8 cellular contexts compared by ENCODE assay signal in genomic region chr17:36602924-36603384, GRCh38. TPM values are rescaled to one million over a fixed set of nuclear protein-coding genes. Genes with fewer than 3 reads are reported as not detected.
DNase-seq lines count a peak whose midpoint lies in the region; ATAC-seq, FAIRE-seq and TF ChIP-seq lines count a peak whose summit lies in the region.

No MANE protein-coding gene starts in this region.

- CTCF ChIA-PET in AG04449 (lab: Yijun Ruan, JAX) = interaction anchor here (0.7 to 7.0 kb wide), 52 partner anchors 10 to 1241 kb away, joined by 3 to 82 read pairs (median 4); partner anchors contain the start of gene DHRS11

- peaks cover 23% of the 10 kb centered on the region for H3K36me3 Mint-ChIP-seq in activated CD4-positive, alpha-beta T cell treated with anti-CD3 and anti-CD28 coated beads, Interleukin-2, amount 10 ng/mL, durations not matched to agents 24 days and 14 days (ENCODE audit: low read depth)

- peak overlapping the region; percentile 97 for H3K4me3 ChIP-seq in AG04449 (ENCODE audit: low read depth, low read length)

- no peaks in the 10 kb centered on the region for H3K27me3 Mint-ChIP-seq in activated CD4-positive, alpha-beta T cell treated with anti-CD3 and anti-CD28 coated beads, Interleukin-2, amount 10 ng/mL, durations not matched to agents 24 days and 14 days

- FAIRE-seq in GM19239 (lab: Jason Lieb, UNC) = no peak

- peak overlapping the region; percentile 83 for H3K27ac Mint-ChIP-seq in activated CD4-positive, alpha-beta T cell treated with anti-CD3 and anti-CD28 coated beads, Interleukin-2, amount 10 ng/mL, durations not matched to agents 24 days and 14 days

- intact Hi-C loops in activated CD4-positive, alpha-beta T cell treated with anti-CD3 and anti-CD28 coated beads, Interleukin-2, amount 10 ng/mL, durations not matched to agents 24 days and 14 days (cut with micrococcal nuclease) = loop anchor here (10.0 kb wide), 1 partner anchor 762 kb away; no protein-coding TSS in a partner anchor

- H3K9me3 Mint-ChIP-seq in activated CD4-positive, alpha-beta T cell treated with anti-CD3 and anti-CD28 coated beads, Interleukin-2, amount 10 ng/mL, durations not matched to agents 24 days and 14 days = no peaks in the 10 kb centered on the region

- POLR2A ChIA-PET in AG04449 (lab: Yijun Ruan, JAX) = interaction anchor here (0.7 to 3.0 kb wide), 3 partner anchors 11 to 59 kb away, joined by 3 to 23 read pairs (median 3); partner anchors contain the start of gene DHRS11

- H3K4me1 Mint-ChIP-seq in activated CD4-positive, alpha-beta T cell treated with anti-CD3 and anti-CD28 coated beads, Interleukin-2, amount 10 ng/mL, durations not matched to agents 24 days and 14 days = peaks cover 33% of the 10 kb centered on the region

- no peak for ATAC-seq in GM19455 (IDR thresholded peaks at IDR 0.05; ENCODE audit: unreplicated experiment)

- H3K4me3 Mint-ChIP-seq in activated CD4-positive, alpha-beta T cell treated with anti-CD3 and anti-CD28 coated beads, Interleukin-2, amount 10 ng/mL, durations not matched to agents 24 days and 14 days = peak overlapping the region; percentile 94

- no peak for DNase-seq in AG04449 (ENCODE audit: low read depth, low spot score)
- DNase-seq in GM19239 (ENCODE audit: insufficient read length, low spot score) = peak; percentile 67
- peak; percentile 70 for DNase-seq in NCI-H460 (ENCODE audit: extremely low read depth, low read depth)
- DNase-seq in activated CD4-positive, alpha-beta T cell treated with anti-CD3 and anti-CD28 coated beads, Interleukin-2, amount 10 ng/mL, durations not matched to agents 24 days and 14 days = peak; percentile 89
- DNase-seq in dermis blood vessel endothelial cell = peak; percentile 79
- peak; percentile 73 to 77 for DNase-seq in lung microvascular endothelial cell (ENCODE audit: low read depth in 2 of 2)
- DNase-seq in stimulated activated CD4-positive, alpha-beta T cell treated with anti-CD3 and anti-CD28 coated beads, TNF-alpha, amount 100 ng/mL, for 4 hours (ENCODE audit: low read depth in 3 of 3) = peak; percentile 32 to 56 (median 53)

- peak; percentile 73 for TF ChIP-seq CTCF in AG04449 (IDR thresholded peaks at IDR 0.05; ENCODE audit: insufficient read depth, low read length, missing control alignments)

RNA-seq across cellular contexts. Expression of gene MRM1, which starts 1.6 kb away (rescaled TPM):
- total RNA-seq in NCI-H460 (2014; rRNA removed; shearing (Covaris generic)) = 8.2 and 9.1 TPM in 2 replicates
- 44.7 and 47.6 TPM in 2 replicates for polyA plus RNA-seq in NCI-H460 (2014; cell fraction: nucleus; rRNA removed)
- 25.1 and 26.8 TPM in 2 replicates for total RNA-seq in activated CD4-positive, alpha-beta T cell treated with anti-CD3 and anti-CD28 coated beads, Interleukin-2, amount 10 ng/mL, durations not matched to agents 24 days and 14 days
- total RNA-seq in dermis blood vessel endothelial cell (6.6 and 6.7 TPM in 2 replicates), lung microvascular endothelial cell (2.0 and 4.4 TPM in 2 replicates)

RNA-seq across cellular contexts. Expression of gene DHRS11, which starts 11.3 kb away (rescaled TPM):
- 10.0 and 11.3 TPM in 2 replicates for total RNA-seq in NCI-H460 (2014; rRNA removed; shearing (Covaris generic))
- 43.0 and 43.6 TPM in 2 replicates for polyA plus RNA-seq in NCI-H460 (2014; cell fraction: nucleus; rRNA removed)
- total RNA-seq in activated CD4-positive, alpha-beta T cell treated with anti-CD3 and anti-CD28 coated beads, Interleukin-2, amount 10 ng/mL, durations not matched to agents 24 days and 14 days = 17.9 and 18.0 TPM in 2 replicates
- total RNA-seq in dermis blood vessel endothelial cell (9.2 and 12.1 TPM in 2 replicates), lung microvascular endothelial cell (5.2 and 5.8 TPM in 2 replicates)

RNA-seq across cellular contexts. Expression of gene GGNBP2, which starts 58.2 kb away (rescaled TPM):
- 51.5 and 59.2 TPM in 2 replicates for total RNA-seq in NCI-H460 (2014; rRNA removed; shearing (Covaris generic))
- polyA plus RNA-seq in NCI-H460 (2014; cell fraction: nucleus; rRNA removed) = 49.3 and 77.6 TPM in 2 replicates
- total RNA-seq in activated CD4-positive, alpha-beta T cell treated with anti-CD3 and anti-CD28 coated beads, Interleukin-2, amount 10 ng/mL, durations not matched to agents 24 days and 14 days = 70.2 and 75.3 TPM in 2 replicates
- total RNA-seq in dermis blood vessel endothelial cell (45.6 and 48.1 TPM in 2 replicates), lung microvascular endothelial cell (29.0 and 37.3 TPM in 2 replicates)
